Comparison of ENCODE assay signal across 5 cellular contexts in genomic region chr10:121005948-121006587, GRCh38.
"Had no signal": no experiment of that assay in that cellular context is flagged by ENCODE, and none has a peak within 500 bp of the region (broad histone marks: within the 10 kb centered on the region; RNA-seq: fewer than 3 reads in every experiment).

No MANE protein-coding gene starts in this region.

- H2AFZ ChIP-seq: GM23338 had no signal

- H3K4me1 Mint-ChIP-seq: IgD-negative memory B cell had no signal

- H3K27ac Mint-ChIP-seq: GM23338, H9, IgD-negative memory B cell had no signal

- H3K36me3 Mint-ChIP-seq: IgD-negative memory B cell had no signal

- H3K4me3 Mint-ChIP-seq: GM23338, H9, IgD-negative memory B cell had no signal

- H3K4me3 ChIP-seq: GM23338 had no signal

- DNase-seq: H9, HCEC 1CT, KBM-7 had no signal

- H3K4me2 ChIP-seq: GM23338 had no signal

- ATAC-seq: GM23338 had no signal

- H3K27me3 Mint-ChIP-seq: IgD-negative memory B cell had no signal
